In genomic region chr10:71267508-71268240, GRCh38 we compare ENCODE assay signal across 23 cellular contexts. TPM values are rescaled to one million over a fixed set of nuclear protein-coding genes. Genes with fewer than 3 reads are reported as not detected.
DNase-seq lines count a peak whose midpoint lies in the region; ATAC-seq and TF ChIP-seq lines count a peak whose summit lies in the region.
"Had no signal": no experiment of that assay in that cellular context is flagged by ENCODE, and none has a peak within 500 bp of the region (broad histone marks: within the 10 kb centered on the region; RNA-seq: fewer than 3 reads in every experiment).

No MANE protein-coding gene starts in this region.

- H3K4me3 Mint-ChIP-seq in brain = no peak overlapping the region
- no peak overlapping the region for H3K4me3 Mint-ChIP-seq in type B pancreatic cell
- H3K4me3 Mint-ChIP-seq: naive B cell; stimulated activated naive B cell treated with anti-CD40 and anti-IgM and Interleukin-4, amounts not matched to agents 10 μg/mL and 1 μg/mL and 100 μg/mL, for 72 hours had no signal

- peaks cover 3% of the 10 kb centered on the region for H3K79me2 ChIP-seq in mesendoderm (ENCODE audit: control insufficient read depth, insufficient read depth, low read length)

- H2BK120ac ChIP-seq in mesendoderm (ENCODE audit: low read depth, low read length) = no peak overlapping the region

- TF ChIP-seq CTCF in heart right ventricle (IDR thresholded peaks at IDR 0.05) = no peak
- no peak for TF ChIP-seq CTCF in brain (conservative IDR thresholded peaks at IDR 0.05)
- no peak for TF ChIP-seq CTCF in type B pancreatic cell (conservative IDR thresholded peaks at IDR 0.05)

- peak overlapping the region in 8 of 10 donors; percentile 43 to 87 (median 76) for H3K27ac ChIP-seq in heart right ventricle
- no peak overlapping the region for H3K27ac ChIP-seq in mesendoderm (ENCODE audit: low read depth, low read length)
- H3K27ac ChIP-seq: brain microvascular endothelial cell, esophagus muscularis mucosa had no signal

- H3K27me3 ChIP-seq in heart right ventricle (no peaks in the 10 kb centered on the region), mesendoderm (ENCODE audit: insufficient read depth, low read length, poor library complexity) (no peaks in the 10 kb centered on the region)
- H3K27me3 ChIP-seq: brain microvascular endothelial cell, esophagus muscularis mucosa, MG63 had no signal

- H3K27ac Mint-ChIP-seq in brain = peak overlapping the region; percentile 81 to 95 (median 92)
- H3K27ac Mint-ChIP-seq in type B pancreatic cell = peak overlapping the region; percentile 16
- H3K27ac Mint-ChIP-seq: naive B cell; stimulated activated naive B cell treated with anti-CD40 and anti-IgM and Interleukin-4, amounts not matched to agents 10 μg/mL and 1 μg/mL and 100 μg/mL, for 72 hours had no signal

- no peak overlapping the region for H2BK15ac ChIP-seq in mesendoderm (replicated peaks; ENCODE audit: low read depth)

- no peak overlapping the region for H4K5ac ChIP-seq in mesendoderm (ENCODE audit: low read length)

- H3K36me3 Mint-ChIP-seq in brain (no peaks in the 10 kb centered on the region), type B pancreatic cell (no peaks in the 10 kb centered on the region)
- H3K36me3 Mint-ChIP-seq: naive B cell; stimulated activated naive B cell treated with anti-CD40 and anti-IgM and Interleukin-4, amounts not matched to agents 10 μg/mL and 1 μg/mL and 100 μg/mL, for 72 hours had no signal

- no peak overlapping the region for H3K4me3 ChIP-seq in heart right ventricle
- H3K4me3 ChIP-seq in mesendoderm (ENCODE audit: low read length) = no peak overlapping the region
- H3K4me3 ChIP-seq: esophagus muscularis mucosa, lung, MG63 had no signal

- no peak overlapping the region for H3K4me2 ChIP-seq in mesendoderm (ENCODE audit: low read length)

- no peak overlapping the region for H2BK5ac ChIP-seq in mesendoderm (ENCODE audit: low read length)

- H4K8ac ChIP-seq in mesendoderm (ENCODE audit: low read depth, low read length) = no peak overlapping the region

- H3K79me1 ChIP-seq in mesendoderm (ENCODE audit: low read length) = peaks cover 5% of the 10 kb centered on the region

- H3K36me3 ChIP-seq in heart right ventricle (no peaks in the 10 kb centered on the region), mesendoderm (ENCODE audit: control insufficient read depth, insufficient read depth, low read length) (no peaks in the 10 kb centered on the region)
- H3K36me3 ChIP-seq: brain microvascular endothelial cell, esophagus muscularis mucosa, MG63 had no signal

- DNase-seq in heart right ventricle (no peak), Right ventricle myocardium superior (no peak), mesendoderm (no peak), type B pancreatic cell (ENCODE audit: extremely low spot score, unreplicated experiment) (no peak), globus pallidus (ENCODE audit: low spot score) (no peak), COLO668 (lab: John Stamatoyannopoulos, UW; ENCODE audit: unreplicated experiment) (no peak)
- DNase-seq: activated CD4-positive, alpha-beta T cell treated with anti-CD3 and anti-CD28 coated beads, Interleukin-2, amount 50 U/mL, for 48 hours; activated effector memory CD4-positive, alpha-beta T cell treated with Interleukin-2 at 50 U/mL for 16 hours; effector memory CD4-positive, alpha-beta T cell; foreskin melanocyte; naive B cell; NCI-H1417 treated with DMSO at 0.1 percent for 48 hours; NCI-H2107; occipital lobe; stimulated activated CD4-positive, alpha-beta T cell treated with anti-CD3 and anti-CD28 coated beads, Interleukin-4, amount 100 ng/mL, for 24 hours; stimulated activated naive B cell treated with anti-CD40 and anti-IgM and Interleukin-4, amounts not matched to agents 10 μg/mL and 1 μg/mL and 100 μg/mL, for 72 hours had no signal

- peaks cover 33 to 100% (median 82%) of the 10 kb centered on the region in 9 donors for H3K4me1 ChIP-seq in heart right ventricle
- peaks cover 22% of the 10 kb centered on the region for H3K4me1 ChIP-seq in mesendoderm (ENCODE audit: control insufficient read depth, low read depth, low read length)

- H3K18ac ChIP-seq in mesendoderm (ENCODE audit: low read length) = peak overlapping the region; percentile 6

- no peak overlapping the region for H3K4ac ChIP-seq in mesendoderm (ENCODE audit: low read depth, low read length)

- no peak for ATAC-seq in heart right ventricle
- no peak for ATAC-seq in Right ventricle myocardium superior (ENCODE audit: poor library complexity)
- ATAC-seq in HG02852 (IDR thresholded peaks at IDR 0.05; ENCODE audit: unreplicated experiment) = no peak
- ATAC-seq: stimulated activated naive B cell treated with anti-CD40 and anti-IgM and Interleukin-4, amounts not matched to agents 10 μg/mL and 1 μg/mL and 100 μg/mL, for 72 hours had no signal

- H3K56ac ChIP-seq in mesendoderm (ENCODE audit: low read length) = no peak overlapping the region

- intact Hi-C loops in heart right ventricle (cut with DNase I) = loop anchor here in 9 of 10 donors (1.0 to 10.0 kb wide), 6 partner anchors 35 to 365 kb away; partner anchors contain the start of gene UNC5B (in 5 of the 9)
- intact Hi-C loops in Right ventricle myocardium superior (cut with DNase I) = no loop called here

- H3K23ac ChIP-seq in mesendoderm (ENCODE audit: low read length) = no peak overlapping the region

- peaks cover 95% of the 10 kb centered on the region for H3K4me1 Mint-ChIP-seq in brain
- H3K4me1 Mint-ChIP-seq in type B pancreatic cell (ENCODE audit: unreplicated experiment) = peaks cover 53% of the 10 kb centered on the region
- H3K4me1 Mint-ChIP-seq: naive B cell had no signal

- no peak overlapping the region for H2AK5ac ChIP-seq in mesendoderm (ENCODE audit: low read length)

- no peaks in the 10 kb centered on the region for H3K9me3 ChIP-seq in heart right ventricle
- H3K9me3 ChIP-seq: esophagus muscularis mucosa, MG63 had no signal

- no peak overlapping the region for H3K9ac ChIP-seq in mesendoderm (ENCODE audit: low read length)

- 96 to 99% methylated on average over 5 of the region's 5 CpGs for WGBS in heart right ventricle, 2 donors
- no CpG with 5 or more reads among the region's 5 CpGs for WGBS in mesendoderm (ENCODE audit: extremely low coverage, insufficient coverage, low lambda C conversion rate)

- H3K9me3 Mint-ChIP-seq in brain = no peaks in the 10 kb centered on the region
- no peaks in the 10 kb centered on the region for H3K9me3 Mint-ChIP-seq in type B pancreatic cell
- H3K9me3 Mint-ChIP-seq: naive B cell; stimulated activated naive B cell treated with anti-CD40 and anti-IgM and Interleukin-4, amounts not matched to agents 10 μg/mL and 1 μg/mL and 100 μg/mL, for 72 hours had no signal

- H3K27me3 Mint-ChIP-seq in brain (peaks cover 4% of the 10 kb centered on the region), type B pancreatic cell (no peaks in the 10 kb centered on the region)

RNA-seq across cellular contexts. Expression of gene SLC29A3, which starts 51.4 kb away (rescaled TPM):
- total RNA-seq in heart right ventricle (1 to 10 TPM in 8 of 10 donors, under 1 TPM in 2; 0.89 to 3.5 (median 1.2) TPM), Right ventricle myocardium superior (1.8 TPM), type B pancreatic cell (ENCODE audit: low replicate concordance) (8.8 and 11.1 TPM in 2 replicates)
- polyA plus RNA-seq in heart right ventricle (1 to 10 TPM; 1.2 to 1.6 TPM), brain (ENCODE audit: insufficient read depth, low read depth, low replicate concordance) (7.7 TPM)
- polyA plus RNA-seq in mesendoderm (2013, experiment 1 of 2) = 9.4 TPM
- polyA plus RNA-seq in mesendoderm (2013, experiment 2 of 2) = 8.8 TPM

RNA-seq across cellular contexts. Expression of gene UNC5B, which starts 55.3 kb away (rescaled TPM):
- total RNA-seq in heart right ventricle = 10 to 100 TPM in 9 of 10 donors, 1 to 10 TPM in 1; 9.0 to 20.6 (median 12.5) TPM
- 1 to 10 TPM; 3.3 to 5.9 TPM for polyA plus RNA-seq in heart right ventricle
- 12.2 TPM for total RNA-seq in Right ventricle myocardium superior
- polyA plus RNA-seq in brain (ENCODE audit: insufficient read depth, low read depth, low replicate concordance) = 31.8 TPM
- polyA plus RNA-seq in mesendoderm (2013, experiment 1 of 2) = 8.2 TPM
- polyA plus RNA-seq in mesendoderm (2013, experiment 2 of 2) = 8.1 TPM
- total RNA-seq in type B pancreatic cell (ENCODE audit: low replicate concordance) = 16.3 and 22.4 TPM in 2 replicates
- total RNA-seq: OCI-LY7 had no signal
